In the genomic region with DNA sequence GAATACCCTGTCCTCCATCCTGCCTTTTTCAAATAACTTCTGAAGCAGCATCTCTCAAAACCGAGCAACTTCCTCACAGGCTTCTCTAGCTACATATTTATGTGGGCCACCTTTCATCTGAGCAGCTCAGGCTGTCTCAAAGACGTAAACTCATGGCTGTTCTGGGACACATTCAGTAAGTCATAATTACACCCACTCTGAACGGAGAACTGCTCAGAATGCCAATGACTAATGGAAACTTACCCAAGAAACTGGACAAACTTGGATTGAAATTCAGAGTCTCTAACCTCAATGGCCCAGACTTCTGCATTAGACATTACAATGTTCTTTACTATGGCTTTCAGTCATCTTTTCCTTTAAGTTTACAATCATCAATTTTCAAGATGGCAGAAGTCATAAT, we compare ENCODE assay signal across 1 cellular context.
TF ChIP-seq lines count a peak whose summit lies in the region.

No MANE protein-coding gene starts in this region.

TF ChIP-seq in IMR-90, 13 proteins besides CTCF, POLR2A, EP300 and RAD21:
- TF ChIP-seq RFX5 (IDR thresholded peaks at IDR 0.05; ENCODE audit: low read depth, low read length) (no peak), MXI1 (IDR thresholded peaks at IDR 0.05; ENCODE audit: borderline replicate concordance, low read depth, low read length) (no peak), RCOR1 (IDR thresholded peaks at IDR 0.05; ENCODE audit: insufficient replicate concordance, low read length) (no peak), CEBPB (IDR thresholded peaks at IDR 0.05; ENCODE audit: low read depth, low read length) (no peak)
- TF ChIP-seq, protein P1, sequence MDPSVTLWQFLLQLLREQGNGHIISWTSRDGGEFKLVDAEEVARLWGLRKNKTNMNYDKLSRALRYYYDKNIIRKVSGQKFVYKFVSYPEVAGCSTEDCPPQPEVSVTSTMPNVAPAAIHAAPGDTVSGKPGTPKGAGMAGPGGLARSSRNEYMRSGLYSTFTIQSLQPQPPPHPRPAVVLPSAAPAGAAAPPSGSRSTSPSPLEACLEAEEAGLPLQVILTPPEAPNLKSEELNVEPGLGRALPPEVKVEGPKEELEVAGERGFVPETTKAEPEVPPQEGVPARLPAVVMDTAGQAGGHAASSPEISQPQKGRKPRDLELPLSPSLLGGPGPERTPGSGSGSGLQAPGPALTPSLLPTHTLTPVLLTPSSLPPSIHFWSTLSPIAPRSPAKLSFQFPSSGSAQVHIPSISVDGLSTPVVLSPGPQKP (IDR thresholded peaks at IDR 0.05; ENCODE audit: borderline replicate concordance, low read depth, low read length) = no peak
TF ChIP-seq in IMR-90: peak in this region for 0.
